ENCODE assay signal across 1 cellular context in the genomic region with DNA sequence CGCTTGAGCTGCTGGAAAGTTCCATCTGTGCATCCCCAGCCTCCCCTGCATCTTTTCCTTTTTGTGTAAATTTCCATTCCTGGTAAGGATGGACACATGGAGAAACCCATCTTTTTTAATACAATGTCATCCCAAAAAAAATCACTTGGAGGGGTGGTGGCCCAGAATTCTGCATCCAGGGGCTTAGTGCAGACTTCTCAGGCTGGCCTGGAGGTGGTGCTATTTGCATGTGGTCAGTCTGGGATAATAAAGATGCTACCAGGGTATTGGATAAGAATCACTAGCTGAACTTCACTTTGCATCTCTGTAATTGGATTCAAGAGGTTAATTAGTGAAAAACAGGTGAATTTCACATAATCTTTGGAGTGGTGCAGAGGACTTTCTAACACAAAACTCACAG.
TF ChIP-seq lines count a peak whose summit lies in the region.

No MANE protein-coding gene starts in this region.

TF ChIP-seq in GM23338, 12 proteins besides CTCF, POLR2A, EP300 and RAD21 (continued from another document):
- TF ChIP-seq STAT1 (IDR thresholded peaks at IDR 0.05; ENCODE audit: unreplicated experiment) (no peak), POLR2AphosphoS5 (IDR thresholded peaks at IDR 0.05; ENCODE audit: low read depth) (no peak)
